In genomic region chr1:84619383-84620093, GRCh38 we compare ENCODE assay signal across 8 cellular contexts. TPM values are rescaled to one million over a fixed set of nuclear protein-coding genes. Genes with fewer than 3 reads are reported as not detected.
DNase-seq lines count a peak whose midpoint lies in the region; ATAC-seq, FAIRE-seq and TF ChIP-seq lines count a peak whose summit lies in the region.

No MANE protein-coding gene starts in this region.

- H3K9me3 ChIP-seq in gastroesophageal sphincter (no peaks in the 10 kb centered on the region), kidney (ENCODE audit: control insufficient read depth in 1 of 2, low read length in 2 of 2) (no peaks in the 10 kb centered on the region)

- FAIRE-seq in kidney (lab: Jason Lieb, UNC), result no peak

- TF ChIP-seq POLR2A in gastroesophageal sphincter (IDR thresholded peaks at IDR 0.05), result no peak

- H3K36me3 ChIP-seq in gastroesophageal sphincter (no peaks in the 10 kb centered on the region), kidney (ENCODE audit: control insufficient read depth in 1 of 2, insufficient read depth in 2 of 2, low read length in 2 of 2) (no peaks in the 10 kb centered on the region)

- no peak for TF ChIP-seq CTCF in gastroesophageal sphincter (IDR thresholded peaks at IDR 0.05)
- no peak for TF ChIP-seq CTCF in kidney (IDR thresholded peaks at IDR 0.05; ENCODE audit: borderline replicate concordance, extremely low read depth, insufficient read depth)

- H3K27ac ChIP-seq in gastroesophageal sphincter (peak overlapping the region in 3 of 4 donors; percentile 27 to 57 (median 52)), kidney (ENCODE audit: low read depth in 2 of 2, low read length in 2 of 2) (no peak overlapping the region)

- no peak for ATAC-seq in gastroesophageal sphincter

- H3K4me3 ChIP-seq in gastroesophageal sphincter, result no peak overlapping the region
- no peak overlapping the region for H3K4me3 ChIP-seq in kidney (ENCODE audit: low read length in 2 of 2)

- no peaks in the 10 kb centered on the region for H3K27me3 ChIP-seq in gastroesophageal sphincter

- intact Hi-C loops in kidney (cut with DNase I), result loop anchor here (10.0 kb wide), 1 partner anchor 475 kb away; the partner anchor contains the start of gene PRKACB

- H3K9ac ChIP-seq in kidney (ENCODE audit: low read length in 2 of 2), result no peak overlapping the region

- 24 to 44% methylated on average over 9 of the region's 9 CpGs for WGBS in gastroesophageal sphincter (ENCODE audit: low coverage in 1 of 2), 2 donors

- peak; percentile 81 for DNase-seq in EH (ENCODE audit: low read depth)
- peak; percentile 81 for DNase-seq in NCI-H2227 treated with DMSO at 0.1 percent for 48 hours (lab: John Stamatoyannopoulos, UW)
- DNase-seq in activated T-cell treated with anti-CD3 and anti-CD28 coated beads for 4 hours, result peak; percentile 24
- peak; percentile 34 to 51 for DNase-seq in stimulated activated CD4-positive, alpha-beta T cell treated with anti-CD3 and anti-CD28 coated beads, Interleukin-12 subunit alpha, Interleukin-12 subunit beta, amount 100 ng/mL, for 24 hours (ENCODE audit: low read depth in 2 of 2)
- DNase-seq in kidney, result no peak
- no peak for DNase-seq in GDM1 (lab: John Stamatoyannopoulos, UW)
- no peak for DNase-seq in cortex of kidney (lab: John Stamatoyannopoulos, UW)

- peaks cover 0 to 42% (median 4%) of the 10 kb centered on the region in 3 donors for H3K4me1 ChIP-seq in gastroesophageal sphincter
- H3K4me1 ChIP-seq in kidney (ENCODE audit: control insufficient read depth in 1 of 2, insufficient read depth in 1 of 2, low read depth in 1 of 2, low read length in 2 of 2), result no peaks in the 10 kb centered on the region

- TF ChIP-seq EP300 in gastroesophageal sphincter (IDR thresholded peaks at IDR 0.05), result no peak

RNA-seq across cellular contexts. Expression of gene CTBS, which starts 45.3 kb away (rescaled TPM):
- total RNA-seq in gastroesophageal sphincter, result 10 to 100 TPM in 3 of 4 donors, 1 to 10 TPM in 1; 6.9 to 17.0 (median 12.2) TPM
- total RNA-seq in kidney, result 32.0 TPM
- polyA plus RNA-seq in kidney (ENCODE audit: insufficient read depth, low read depth, low replicate concordance), result 19.1 TPM

Comparison
In these comparisons a context has a peak if more than half of its experiments do, and no peak if none do; other contexts are left out.
1. DNase-seq: peak in EH (single experiment), NCI-H2227 treated with DMSO at 0.1 percent for 48 hours (single experiment), activated T-cell treated with anti-CD3 and anti-CD28 coated beads for 4 hours (single experiment) and stimulated activated CD4-positive, alpha-beta T cell treated with anti-CD3 and anti-CD28 coated beads, Interleukin-12 subunit alpha, Interleukin-12 subunit beta, amount 100 ng/mL, for 24 hours (2 of 2); none in kidney (single experiment), GDM1 (single experiment) and cortex of kidney (single experiment).
2. H3K27ac ChIP-seq: peak in gastroesophageal sphincter (3 of 4); none in kidney (0 of 2).